In genomic region chr7:28626191-28626590, GRCh38 we compare ENCODE assay signal across 13 cellular contexts.
DNase-seq lines count a peak whose midpoint lies in the region; ATAC-seq, FAIRE-seq and TF ChIP-seq lines count a peak whose summit lies in the region.
"Had no signal": no experiment of that assay in that cellular context is flagged by ENCODE, and none has a peak within 500 bp of the region (broad histone marks: within the 10 kb centered on the region; RNA-seq: fewer than 3 reads in every experiment).

No MANE protein-coding gene starts in this region.

- no peak for FAIRE-seq in bronchial epithelial cell (lab: Jason Lieb, UNC)
- FAIRE-seq: HTR-8/SVneo had no signal

- no peak overlapping the region for H3K18ac ChIP-seq in trophoblast cell (ENCODE audit: low read length)

- H3K14ac ChIP-seq in trophoblast cell (ENCODE audit: low read length) = no peak overlapping the region

- no peak overlapping the region for H3K9ac ChIP-seq in parathyroid adenoma
- H3K9ac ChIP-seq in trophoblast cell (ENCODE audit: low read length) = no peak overlapping the region
- H3K9ac ChIP-seq: SK-N-SH had no signal

- 62% methylated on average over 1 of the region's 1 CpG for WGBS in right cardiac atrium
- WGBS in trophoblast cell (ENCODE audit: extremely low coverage, insufficient coverage, insufficient read length) = no CpG with 5 or more reads among the region's 1 CpG

- no peak for TF ChIP-seq POLR2A in vagina (IDR thresholded peaks at IDR 0.05)

- H3K36me3 ChIP-seq in bronchial epithelial cell (ENCODE audit: control insufficient read depth, insufficient read depth, low read length) (no peaks in the 10 kb centered on the region), parathyroid adenoma (ENCODE audit: control insufficient read depth, insufficient read depth, low read length) (no peaks in the 10 kb centered on the region), trophoblast cell (ENCODE audit: control insufficient read depth in 1 of 2, insufficient read depth in 2 of 2, low read length in 2 of 2) (no peaks in the 10 kb centered on the region), vagina (no peaks in the 10 kb centered on the region)
- H3K36me3 ChIP-seq: Peyer's patch had no signal

- H3K4me2 ChIP-seq in parathyroid adenoma (ENCODE audit: low read length) (no peak overlapping the region), trophoblast cell (ENCODE audit: low read length) (no peak overlapping the region)
- H3K4me2 ChIP-seq: SK-N-SH had no signal

- intact Hi-C loops in right cardiac atrium (cut with DNase I) (loop anchor here in 3 of 4 donors (5.0 to 10.0 kb wide), 5 partner anchors 226 to 329 kb away; no protein-coding TSS in a partner anchor), cardiac septum (cut with DNase I) (loop anchor here (2.0 to 10.0 kb wide), 3 partner anchors 226 to 331 kb away; no protein-coding TSS in a partner anchor), vagina (cut with DNase I) (no loop called here)

- H2AFZ ChIP-seq in parathyroid adenoma (peak overlapping the region; percentile 45), trophoblast cell (ENCODE audit: insufficient read depth, low read length, poor library complexity) (no peak overlapping the region)

- no peak overlapping the region for H2AK5ac ChIP-seq in trophoblast cell (ENCODE audit: low read length)

- H4K91ac ChIP-seq in trophoblast cell (ENCODE audit: low read depth, low read length) = no peak overlapping the region

- peaks cover 6% of the 10 kb centered on the region for H3K4me1 ChIP-seq in right cardiac atrium (ENCODE audit: control insufficient read depth, insufficient read depth, low read length)
- peaks cover 7% of the 10 kb centered on the region for H3K4me1 ChIP-seq in parathyroid adenoma
- H3K4me1 ChIP-seq in trophoblast cell (ENCODE audit: control insufficient read depth in 1 of 2, insufficient read depth in 2 of 2, low read length in 2 of 2) = no peaks in the 10 kb centered on the region
- H3K4me1 ChIP-seq in vagina = peaks cover 26% of the 10 kb centered on the region

- no peaks in the 10 kb centered on the region for H3K9me3 ChIP-seq in right cardiac atrium (ENCODE audit: control insufficient read depth, low read length)
- H3K9me3 ChIP-seq in parathyroid adenoma (ENCODE audit: control insufficient read depth, low read length) = no peaks in the 10 kb centered on the region
- H3K9me3 ChIP-seq in trophoblast cell (ENCODE audit: insufficient read depth, low read depth, low read length) = no peaks in the 10 kb centered on the region
- H3K9me3 ChIP-seq in vagina = no peaks in the 10 kb centered on the region
- H3K9me3 ChIP-seq: Caco-2, Peyer's patch, SK-N-SH had no signal

- H2BK5ac ChIP-seq in trophoblast cell (ENCODE audit: low read depth, low read length, poor library complexity) = no peak overlapping the region

- no peak for ATAC-seq in right cardiac atrium

- no peak overlapping the region for H2BK120ac ChIP-seq in trophoblast cell (ENCODE audit: insufficient read depth, low read length, poor library complexity)

- DNase-seq in right cardiac atrium (no peak), cardiac septum (ENCODE audit: low spot score) (no peak), bronchial epithelial cell (ENCODE audit: low read depth) (peak; percentile 54), AG08396 (ENCODE audit: low spot score) (no peak), trophoblast cell (no peak), vagina (ENCODE audit: extremely low spot score in 2 of 2) (no peak)
- DNase-seq: NCI-H774, Peyer's patch had no signal

- no peak overlapping the region for H4K12ac ChIP-seq in trophoblast cell (ENCODE audit: low read depth, low read length)

- no peak for TF ChIP-seq CTCF in bronchial epithelial cell (IDR thresholded peaks at IDR 0.05; ENCODE audit: insufficient read depth, low read length, severe bottlenecking)
- TF ChIP-seq CTCF in parathyroid adenoma (IDR thresholded peaks at IDR 0.05) = no peak
- TF ChIP-seq CTCF in vagina (IDR thresholded peaks at IDR 0.05) = no peak

- no peak overlapping the region for H3K23ac ChIP-seq in trophoblast cell (ENCODE audit: low read length)

- no peaks in the 10 kb centered on the region for H3K79me1 ChIP-seq in trophoblast cell (ENCODE audit: low read length)

- peak overlapping the region; percentile 38 for H3K27ac ChIP-seq in right cardiac atrium (ENCODE audit: low read length)
- H3K27ac ChIP-seq in parathyroid adenoma = no peak overlapping the region
- H3K27ac ChIP-seq in trophoblast cell (ENCODE audit: low read depth, low read length) = no peak overlapping the region
- H3K27ac ChIP-seq in vagina = no peak overlapping the region
- H3K27ac ChIP-seq: HL-60 had no signal

- H3K79me2 ChIP-seq in parathyroid adenoma = no peaks in the 10 kb centered on the region
- H3K79me2 ChIP-seq in trophoblast cell (ENCODE audit: control insufficient read depth, insufficient read depth, low read length, poor library complexity) = no peaks in the 10 kb centered on the region

- H3K27me3 ChIP-seq in right cardiac atrium (ENCODE audit: control insufficient read depth, insufficient read depth) (no peaks in the 10 kb centered on the region), bronchial epithelial cell (ENCODE audit: control insufficient read depth, insufficient read depth, low read length) (no peaks in the 10 kb centered on the region), parathyroid adenoma (ENCODE audit: control insufficient read depth, insufficient read depth, low read length) (no peaks in the 10 kb centered on the region), trophoblast cell (ENCODE audit: insufficient read depth, low read length) (no peaks in the 10 kb centered on the region), vagina (no peaks in the 10 kb centered on the region)
- H3K27me3 ChIP-seq: Peyer's patch had no signal

- H2BK12ac ChIP-seq in trophoblast cell (ENCODE audit: low read length) = no peak overlapping the region

- no peak overlapping the region for H3K4ac ChIP-seq in trophoblast cell (ENCODE audit: low read depth, low read length)

- H3K4me3 ChIP-seq in right cardiac atrium (ENCODE audit: low read length) = no peak overlapping the region
- no peak overlapping the region for H3K4me3 ChIP-seq in bronchial epithelial cell (ENCODE audit: low read depth, low read length)
- H3K4me3 ChIP-seq in parathyroid adenoma (ENCODE audit: low read depth, low read length) = no peak overlapping the region
- no peak overlapping the region for H3K4me3 ChIP-seq in trophoblast cell (ENCODE audit: low read depth, low read length)
- no peak overlapping the region for H3K4me3 ChIP-seq in vagina
- H3K4me3 ChIP-seq: Peyer's patch had no signal

- H4K8ac ChIP-seq in trophoblast cell (ENCODE audit: low read depth, low read length) = no peak overlapping the region
